30 cellular contexts compared by ENCODE assay signal in the genomic region with DNA sequence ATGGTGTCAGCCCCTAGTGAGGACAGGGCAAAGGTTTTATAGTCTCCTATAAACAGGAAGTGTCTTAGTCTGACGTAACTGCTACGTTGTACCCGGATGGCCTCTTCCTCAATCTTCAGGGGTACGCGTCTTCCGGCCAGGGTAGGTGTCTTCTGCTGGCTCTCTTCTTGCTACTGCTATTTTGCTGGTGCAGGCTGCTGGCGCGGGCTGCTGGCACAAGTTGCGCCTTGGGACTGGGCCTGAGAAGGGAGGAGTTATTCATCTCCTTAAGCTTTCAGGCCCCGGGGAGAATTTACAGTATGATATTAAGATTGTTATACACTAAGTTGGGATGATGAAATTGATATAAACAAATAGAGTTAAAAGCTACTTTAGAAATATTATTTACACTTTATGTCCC.
"Had no signal": no experiment of that assay in that cellular context is flagged by ENCODE, and none has a peak within 500 bp of the region (broad histone marks: within the 10 kb centered on the region; RNA-seq: fewer than 3 reads in every experiment).

No MANE protein-coding gene starts in this region.

- H3K9ac ChIP-seq: SK-N-SH had no signal

- H3K4me3 ChIP-seq: Peyer's patch, SJSA1 had no signal

- H3K27ac ChIP-seq: brain microvascular endothelial cell, Peyer's patch, SJSA1, WERI-Rb-1 had no signal

- H3K4me2 ChIP-seq: SK-N-SH had no signal

- ATAC-seq: activated CD8-positive, alpha-beta memory T cell treated with anti-CD3 and anti-CD28 coated beads, Interleukin-2, amount 10 ng/mL, durations not matched to agents 7 days and 5 days; activated naive CD8-positive, alpha-beta T cell treated with anti-CD3 and anti-CD28 coated beads, Interleukin-2, amount 50 U/mL, for 24 hours; PC-3; T-cell had no signal

- DNase-seq: activated CD4-positive, alpha-beta memory T cell treated with anti-CD3 and anti-CD28 coated beads, Interleukin-2, amount 10 ng/mL, durations not matched to agents 7 days and 5 days; activated CD4-positive, alpha-beta T cell treated with anti-CD3 and anti-CD28 coated beads for 1 hour; activated CD4-positive, alpha-beta T cell treated with anti-CD3 and anti-CD28 coated beads for 48 hours; activated CD4-positive, CD25-positive, alpha-beta regulatory T cell; activated CD8-positive, alpha-beta memory T cell treated with anti-CD3 and anti-CD28 coated beads for 24 hours; activated CD8-positive, alpha-beta memory T cell treated with anti-CD3 and anti-CD28 coated beads, Interleukin-2, amount 10 ng/mL, durations not matched to agents 7 days and 5 days; activated CD8-positive, alpha-beta memory T cell treated with anti-CD3 and anti-CD28 coated beads, Interleukin-2, amount 50 U/mL, for 48 hours; activated effector memory CD4-positive, alpha-beta T cell treated with Interleukin-2 at 50 U/mL for 16 hours; activated naive CD4-positive, alpha-beta T cell treated with anti-CD3 and anti-CD28 coated beads, Interleukin-2, amount 10 ng/mL, durations not matched to agents 7 days and 5 days; activated naive CD8-positive, alpha-beta T cell treated with anti-CD3 and anti-CD28 coated beads, Interleukin-2, amount 50 U/mL, for 24 hours; activated T-cell treated with anti-CD3 and anti-CD28 coated beads, Interleukin-2, amount 50 U/mL, for 48 hours; aorta; brain microvascular endothelial cell; Karpas-422; KBM-7; NCI-H1092; NCI-H1436 treated with DMSO at 0.1 percent for 48 hours; NCI-H1694 treated with DMSO at 0.1 percent for 48 hours; NCI-H2029; NCI-H524 treated with DMSO at 0.1 percent for 48 hours; PC-3; Peyer's patch; RPMI8226; SHP77 treated with DMSO at 0.1 percent for 48 hours; SK-N-SH; T-cell; T-helper 2 cell; T-helper 9 cell; WERI-Rb-1 had no signal

- H3K27me3 ChIP-seq: brain microvascular endothelial cell, Peyer's patch, SJSA1 had no signal

- H3K9me3 ChIP-seq: Peyer's patch, SJSA1, SK-N-SH had no signal

- H3K36me3 ChIP-seq: brain microvascular endothelial cell, Peyer's patch, SJSA1, WERI-Rb-1 had no signal

- H3K4me1 ChIP-seq: Peyer's patch had no signal
